ENCODE assay signal across 15 cellular contexts in genomic region chr7:16670021-16670420, GRCh38. TPM values are rescaled to one million over a fixed set of nuclear protein-coding genes. Genes with fewer than 3 reads are reported as not detected.
A peak's percentile ranks its signal among the peaks of the same experiment; 100 is the strongest.
DNase-seq lines count a peak whose midpoint lies in the region; ATAC-seq and TF ChIP-seq lines count a peak whose summit lies in the region.
"Had no signal": no experiment of that assay in that cellular context is flagged by ENCODE, and none has a peak within 500 bp of the region (broad histone marks: within the 10 kb centered on the region; RNA-seq: fewer than 3 reads in every experiment).

No MANE protein-coding gene starts in this region.

- peaks cover 65% of the 10 kb centered on the region for H3K79me2 ChIP-seq in mammary epithelial cell (ENCODE audit: insufficient read depth, low read length)
- H3K79me2 ChIP-seq in hepatocyte, result peaks cover 71% of the 10 kb centered on the region

- no peak for ATAC-seq in GM21723 (IDR thresholded peaks at IDR 0.05; ENCODE audit: unreplicated experiment)
- ATAC-seq in GM21526 (IDR thresholded peaks at IDR 0.05; ENCODE audit: low FRiP score, unreplicated experiment), result no peak
- no peak for ATAC-seq in GM18870 (IDR thresholded peaks at IDR 0.05; ENCODE audit: unreplicated experiment)
- ATAC-seq: right lobe of liver; stimulated activated naive B cell treated with anti-CD40 and anti-IgM and Interleukin-4, amounts not matched to agents 10 μg/mL and 1 μg/mL and 100 μg/mL, for 72 hours had no signal

- H4K20me1 ChIP-seq in mammary epithelial cell (ENCODE audit: insufficient read depth, low read length), result no peaks in the 10 kb centered on the region
- H4K20me1 ChIP-seq in hepatocyte (ENCODE audit: insufficient read depth, poor library complexity, severe bottlenecking), result no peaks in the 10 kb centered on the region

- H3K9me2 ChIP-seq in hepatocyte (replicated peaks; ENCODE audit: insufficient read depth), result no peaks in the 10 kb centered on the region

- TF ChIP-seq CTCF in AG04449 (IDR thresholded peaks at IDR 0.05; ENCODE audit: insufficient read depth, low read length, missing control alignments) (no peak), mammary epithelial cell (conservative IDR thresholded peaks at IDR 0.05 in 1 of 2, IDR thresholded peaks at IDR 0.05 in 1 of 2; ENCODE audit: extremely low read depth in 1 of 2, insufficient read depth in 1 of 2, low read depth in 1 of 2, low read length in 2 of 2) (no peak), hepatocyte (IDR thresholded peaks at IDR 0.05; ENCODE audit: poor library complexity) (no peak)

- CTCF ChIA-PET in AG04449 (lab: Yijun Ruan, JAX), result interaction anchor here (0.9 to 3.5 kb wide), 2 partner anchors 12 to 24 kb away, joined by 3 to 13 read pairs; no protein-coding TSS in a partner anchor
- CTCF ChIA-PET in mammary epithelial cell (lab: Charles Lee; ENCODE audit: low non-redundant PET), result no interaction called here

- DNase-seq in AG04449 (ENCODE audit: low read depth, low spot score), result peak; percentile 59
- peak; percentile 76 for DNase-seq in HCEC 1CT
- no peak for DNase-seq in mammary epithelial cell
- no peak for DNase-seq in hepatocyte (ENCODE audit: low spot score)
- no peak for DNase-seq in inferior parietal cortex (ENCODE audit: extremely low spot score)
- DNase-seq: GOT3; NCI-H1694 treated with DMSO at 0.1 percent for 48 hours; NCI-H524; right lobe of liver; stimulated activated naive B cell treated with anti-CD40 and anti-IgM and Interleukin-4, amounts not matched to agents 10 μg/mL and 1 μg/mL and 100 μg/mL, for 72 hours had no signal

- H3K4me2 ChIP-seq in mammary epithelial cell (ENCODE audit: insufficient read depth, low read depth, low read length) (no peak overlapping the region), hepatocyte (no peak overlapping the region)

- H3K4me1 ChIP-seq in mammary epithelial cell (ENCODE audit: insufficient read depth, low read length), result peaks cover 29% of the 10 kb centered on the region
- peaks cover 18% of the 10 kb centered on the region for H3K4me1 ChIP-seq in hepatocyte (ENCODE audit: insufficient read depth)
- H3K4me1 ChIP-seq: right lobe of liver had no signal

- H2AFZ ChIP-seq in mammary epithelial cell (ENCODE audit: low read depth, low read length), result no peak overlapping the region
- H2AFZ ChIP-seq in hepatocyte, result no peak overlapping the region

- 86% methylated on average over 1 of the region's 1 CpG for WGBS in mammary epithelial cell (ENCODE audit: low coverage, missing lambda C conversion rate)
- WGBS in hepatocyte (ENCODE audit: low lambda C conversion rate, missing lambda C conversion rate), result 100% methylated on average over 1 of the region's 1 CpG

- H3K36me3 ChIP-seq in mammary epithelial cell (ENCODE audit: insufficient read depth, low read length), result peaks cover 9% of the 10 kb centered on the region
- no peaks in the 10 kb centered on the region for H3K36me3 ChIP-seq in hepatocyte (replicated peaks; ENCODE audit: insufficient read depth, low read depth)

- H3K9ac ChIP-seq in mammary epithelial cell (ENCODE audit: insufficient read depth, low read length), result no peak overlapping the region

- POLR2A ChIA-PET in AG04449 (lab: Yijun Ruan, JAX), result no interaction called here

- H3K27ac ChIP-seq in mammary epithelial cell (ENCODE audit: insufficient read depth, low read depth, low read length), result peak overlapping the region; percentile 55
- peak overlapping the region; percentile 91 for H3K27ac ChIP-seq in hepatocyte
- H3K27ac ChIP-seq: right lobe of liver, VCaP had no signal

- intact Hi-C loops in mammary epithelial cell (cut with micrococcal nuclease), result no loop called here

- dilution Hi-C loops in mammary epithelial cell (cut with HindIII; ENCODE audit: low sequenced_read_pairs), result no loop called here

- no TSS peak for BruUV-seq in mammary epithelial cell (replicated peaks; lab: Mats Ljungman, UMichigan)

- no peak overlapping the region for H3K4me3 ChIP-seq in AG04449 (ENCODE audit: low read depth, low read length)
- H3K4me3 ChIP-seq in mammary epithelial cell (replicated peaks in 1 of 3; ENCODE audit: insufficient read depth in 1 of 3, low read depth in 2 of 3, low read length in 3 of 3), result no peak overlapping the region
- H3K4me3 ChIP-seq in hepatocyte, result no peak overlapping the region
- H3K4me3 ChIP-seq: lung, right lobe of liver had no signal

- H3K9me3 ChIP-seq in mammary epithelial cell (replicated peaks; ENCODE audit: insufficient read depth, low read length) (no peaks in the 10 kb centered on the region), hepatocyte (ENCODE audit: low read depth) (no peaks in the 10 kb centered on the region)
- H3K9me3 ChIP-seq: right lobe of liver had no signal

- in situ Hi-C loops in mammary epithelial cell (cut with MboI; ENCODE audit: low sequenced_read_pairs in 2 of 2), result no loop called here

- H3K27me3 ChIP-seq in mammary epithelial cell (ENCODE audit: insufficient read depth, low read length) (no peaks in the 10 kb centered on the region), hepatocyte (no peaks in the 10 kb centered on the region)
- H3K27me3 ChIP-seq: right lobe of liver had no signal

RNA-seq across cellular contexts. Expression of gene BZW2, which starts 24.0 kb away (rescaled TPM):
- total RNA-seq in mammary epithelial cell (10 to 100 TPM; 66.2 to 75.0 TPM), hepatocyte (96.7 and 97.7 TPM in 2 replicates)
- polyA plus RNA-seq in mammary epithelial cell (74.2 TPM), hepatocyte (60.5 and 72.1 TPM in 2 replicates)
- polyA minus RNA-seq in mammary epithelial cell, result 38.2 TPM

RNA-seq across cellular contexts. Expression of gene ANKMY2, which starts 24.5 kb away (rescaled TPM):
- total RNA-seq in mammary epithelial cell (10 to 100 TPM; 11.0 to 24.3 TPM), hepatocyte (42.5 and 48.0 TPM in 2 replicates)
- polyA plus RNA-seq in mammary epithelial cell (11.3 TPM), hepatocyte (30.7 and 31.5 TPM in 2 replicates)
- 12.1 TPM for polyA minus RNA-seq in mammary epithelial cell

Comparison
In these comparisons a context has a peak if more than half of its experiments do, and no peak if none do; other contexts are left out.
1. DNase-seq: peak in AG04449 (single experiment) and HCEC 1CT (single experiment); none in mammary epithelial cell (single experiment), hepatocyte (single experiment) and inferior parietal cortex (single experiment).